ENCODE assay signal across 1 cellular context in the genomic region with DNA sequence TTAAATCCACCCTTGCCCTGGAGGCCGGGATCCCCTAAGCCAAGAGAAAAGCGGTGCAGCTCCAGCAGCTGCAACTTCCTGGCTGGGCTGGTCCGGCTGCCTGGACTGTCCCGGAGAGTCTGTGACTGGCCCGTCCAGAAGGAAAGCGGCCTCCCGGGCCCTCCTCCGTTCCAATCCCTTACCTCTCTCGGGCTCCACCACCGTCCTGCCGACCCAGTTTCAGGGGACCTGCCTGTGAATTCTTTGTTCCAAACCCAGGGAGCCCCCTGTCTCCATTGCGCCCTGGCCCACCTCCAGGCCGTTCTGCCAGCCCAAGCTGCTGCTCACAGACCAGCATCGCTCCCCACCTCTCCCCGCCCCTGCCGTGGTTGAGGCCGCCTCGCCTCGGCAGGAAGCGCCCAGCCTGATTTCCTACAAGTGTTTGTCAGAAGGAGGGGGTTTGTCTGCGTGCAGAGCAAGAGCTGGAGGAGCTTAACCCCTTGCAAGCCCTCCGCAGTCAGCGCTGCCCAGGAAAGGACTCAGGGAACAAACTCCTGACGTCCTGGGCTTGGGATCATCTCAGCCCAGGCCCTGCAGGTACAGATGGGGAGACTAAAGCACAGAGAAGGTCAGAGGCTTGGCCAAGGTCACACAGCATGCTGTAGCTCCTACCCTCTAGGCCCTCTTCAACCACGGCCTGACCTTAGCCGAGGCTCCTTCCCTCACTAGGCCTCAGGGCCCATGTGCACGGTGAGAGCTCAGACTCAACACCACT.
TF ChIP-seq lines count a peak whose summit lies in the region.

A gene with protein sequence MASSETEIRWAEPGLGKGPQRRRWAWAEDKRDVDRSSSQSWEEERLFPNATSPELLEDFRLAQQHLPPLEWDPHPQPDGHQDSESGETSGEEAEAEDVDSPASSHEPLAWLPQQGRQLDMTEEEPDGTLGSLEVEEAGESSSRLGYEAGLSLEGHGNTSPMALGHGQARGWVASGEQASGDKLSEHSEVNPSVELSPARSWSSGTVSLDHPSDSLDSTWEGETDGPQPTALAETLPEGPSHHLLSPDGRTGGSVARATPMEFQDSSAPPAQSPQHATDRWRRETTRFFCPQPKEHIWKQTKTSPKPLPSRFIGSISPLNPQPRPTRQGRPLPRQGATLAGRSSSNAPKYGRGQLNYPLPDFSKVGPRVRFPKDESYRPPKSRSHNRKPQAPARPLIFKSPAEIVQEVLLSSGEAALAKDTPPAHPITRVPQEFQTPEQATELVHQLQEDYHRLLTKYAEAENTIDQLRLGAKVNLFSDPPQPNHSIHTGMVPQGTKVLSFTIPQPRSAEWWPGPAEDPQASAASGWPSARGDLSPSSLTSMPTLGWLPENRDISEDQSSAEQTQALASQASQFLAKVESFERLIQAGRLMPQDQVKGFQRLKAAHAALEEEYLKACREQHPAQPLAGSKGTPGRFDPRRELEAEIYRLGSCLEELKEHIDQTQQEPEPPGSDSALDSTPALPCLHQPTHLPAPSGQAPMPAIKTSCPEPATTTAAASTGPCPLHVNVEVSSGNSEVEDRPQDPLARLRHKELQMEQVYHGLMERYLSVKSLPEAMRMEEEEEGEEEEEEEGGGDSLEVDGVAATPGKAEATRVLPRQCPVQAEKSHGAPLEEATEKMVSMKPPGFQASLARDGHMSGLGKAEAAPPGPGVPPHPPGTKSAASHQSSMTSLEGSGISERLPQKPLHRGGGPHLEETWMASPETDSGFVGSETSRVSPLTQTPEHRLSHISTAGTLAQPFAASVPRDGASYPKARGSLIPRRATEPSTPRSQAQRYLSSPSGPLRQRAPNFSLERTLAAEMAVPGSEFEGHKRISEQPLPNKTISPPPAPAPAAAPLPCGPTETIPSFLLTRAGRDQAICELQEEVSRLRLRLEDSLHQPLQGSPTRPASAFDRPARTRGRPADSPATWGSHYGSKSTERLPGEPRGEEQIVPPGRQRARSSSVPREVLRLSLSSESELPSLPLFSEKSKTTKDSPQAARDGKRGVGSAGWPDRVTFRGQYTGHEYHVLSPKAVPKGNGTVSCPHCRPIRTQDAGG (N-terminal part only) (minus strand): TSS at position 305 of the 754 bp plus-strand sequence. CDS start 6,649 bp downstream, outside the sequence.

TF ChIP-seq in IMR-90, 13 proteins besides CTCF, POLR2A, EP300 and RAD21 (continued from another document):
- TF ChIP-seq, protein P1, sequence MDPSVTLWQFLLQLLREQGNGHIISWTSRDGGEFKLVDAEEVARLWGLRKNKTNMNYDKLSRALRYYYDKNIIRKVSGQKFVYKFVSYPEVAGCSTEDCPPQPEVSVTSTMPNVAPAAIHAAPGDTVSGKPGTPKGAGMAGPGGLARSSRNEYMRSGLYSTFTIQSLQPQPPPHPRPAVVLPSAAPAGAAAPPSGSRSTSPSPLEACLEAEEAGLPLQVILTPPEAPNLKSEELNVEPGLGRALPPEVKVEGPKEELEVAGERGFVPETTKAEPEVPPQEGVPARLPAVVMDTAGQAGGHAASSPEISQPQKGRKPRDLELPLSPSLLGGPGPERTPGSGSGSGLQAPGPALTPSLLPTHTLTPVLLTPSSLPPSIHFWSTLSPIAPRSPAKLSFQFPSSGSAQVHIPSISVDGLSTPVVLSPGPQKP (IDR thresholded peaks at IDR 0.05; ENCODE audit: borderline replicate concordance, low read depth, low read length) = no peak
- no peak for TF ChIP-seq MXI1 (IDR thresholded peaks at IDR 0.05; ENCODE audit: borderline replicate concordance, low read depth, low read length)
- TF ChIP-seq NFE2L2 (IDR thresholded peaks at IDR 0.05; ENCODE audit: low read depth, low read length) = no peak
- no peak for TF ChIP-seq SMC3 (IDR thresholded peaks at IDR 0.05; ENCODE audit: low read depth, low read length)
